In the genomic region with DNA sequence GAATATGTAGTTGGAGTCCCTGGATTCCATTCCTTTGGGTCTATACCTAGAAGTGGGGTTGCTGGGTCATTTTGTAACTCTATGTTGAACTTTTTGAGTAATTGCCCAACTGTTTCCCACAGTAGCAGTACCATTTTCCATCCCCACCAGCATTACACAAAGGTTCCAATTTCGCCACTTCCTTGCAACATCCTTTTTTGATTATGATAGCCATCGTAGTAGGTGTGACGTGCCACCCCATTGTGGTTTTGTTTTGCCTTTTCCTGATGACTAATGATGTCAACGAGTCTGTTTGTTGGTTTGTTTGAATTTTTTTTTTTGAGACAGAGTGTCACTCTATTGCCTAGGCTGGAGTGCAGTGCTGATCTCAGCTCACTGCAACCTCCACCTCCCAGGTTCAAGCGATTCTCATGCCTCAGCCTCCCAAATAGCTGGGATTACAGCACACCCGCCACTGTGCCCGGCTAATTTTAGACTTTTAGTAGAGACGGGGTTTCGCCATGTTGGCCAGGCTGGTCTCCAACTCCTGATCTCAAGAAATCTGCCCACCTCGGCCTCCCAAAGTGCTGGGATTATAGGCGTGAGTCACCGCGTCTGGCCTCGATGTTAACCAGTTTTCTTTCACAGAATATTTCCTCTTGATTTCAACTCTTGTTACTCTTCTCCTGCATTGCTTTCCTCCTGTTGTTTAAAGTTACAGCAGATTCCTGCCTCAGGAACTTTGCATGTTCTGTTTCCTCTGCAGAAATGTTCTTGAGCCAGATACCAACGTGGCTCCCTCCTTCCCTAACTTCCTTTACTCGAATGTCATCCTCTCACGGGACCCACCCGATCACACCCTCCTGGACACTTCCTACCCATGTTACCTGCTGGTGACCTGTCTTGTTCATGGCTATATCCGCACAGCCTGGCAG, we compare ENCODE assay signal across 10 cellular contexts. TPM values are rescaled to one million over a fixed set of nuclear protein-coding genes. Genes with fewer than 3 reads are reported as not detected.
DNase-seq lines count a peak whose midpoint lies in the region; TF ChIP-seq lines count a peak whose summit lies in the region.
"Had no signal": no experiment of that assay in that cellular context is flagged by ENCODE, and none has a peak within 500 bp of the region (broad histone marks: within the 10 kb centered on the region; RNA-seq: fewer than 3 reads in every experiment).

No MANE protein-coding gene starts in this region.

- H3K9me3 ChIP-seq in ovary (no peaks in the 10 kb centered on the region), tibial nerve (no peaks in the 10 kb centered on the region)

- H3K36me3 Mint-ChIP-seq in osteocyte (ENCODE audit: unreplicated experiment), result no peaks in the 10 kb centered on the region

- H3K36me3 ChIP-seq in ovary, result no peaks in the 10 kb centered on the region
- no peaks in the 10 kb centered on the region for H3K36me3 ChIP-seq in tibial nerve

- WGBS in ovary, 3 donors, result 86 to 90% (median 88%) methylated on average over 19 of the region's 19 CpGs
- 81 to 83% methylated on average over 19 of the region's 19 CpGs for WGBS in tibial nerve, 2 donors

- TF ChIP-seq CTCF in ovary (IDR thresholded peaks at IDR 0.05) (no peak), osteocyte (IDR thresholded peaks at IDR 0.05) (no peak), tibial nerve (IDR thresholded peaks at IDR 0.05) (no peak)

- no peaks in the 10 kb centered on the region for H3K27me3 Mint-ChIP-seq in osteocyte (ENCODE audit: unreplicated experiment)

- no peak overlapping the region for H3K4me3 Mint-ChIP-seq in osteocyte (ENCODE audit: unreplicated experiment)

- intact Hi-C loops in ovary (cut with DNase I), result no loop called here

- H3K9me3 Mint-ChIP-seq in osteocyte (ENCODE audit: unreplicated experiment), result no peaks in the 10 kb centered on the region

- H3K27ac Mint-ChIP-seq in osteocyte (ENCODE audit: unreplicated experiment), result no peak overlapping the region

- H3K4me1 Mint-ChIP-seq in osteocyte (ENCODE audit: unreplicated experiment), result peaks cover 11% of the 10 kb centered on the region

- H3K4me1 ChIP-seq in ovary (ENCODE audit: insufficient read depth) (peaks cover 9% of the 10 kb centered on the region), tibial nerve (peaks cover 0 to 29% (median 10%) of the 10 kb centered on the region in 4 donors)

- H3K4me3 ChIP-seq in ovary (no peak overlapping the region), tibial nerve (no peak overlapping the region)

- H3K27ac ChIP-seq in ovary (no peak overlapping the region), tibial nerve (peak overlapping the region in 1 of 4 donors; percentile 17)

- TF ChIP-seq POLR2A in ovary (IDR thresholded peaks at IDR 0.05) (no peak), tibial nerve (IDR thresholded peaks at IDR 0.05) (no peak)

- no peak for TF ChIP-seq EP300 in ovary (IDR thresholded peaks at IDR 0.05)
- TF ChIP-seq EP300 in tibial nerve (IDR thresholded peaks at IDR 0.05), result no peak

- peak; percentile 84 for DNase-seq in A172 (ENCODE audit: low spot score)
- DNase-seq in LHCN-M2 (ENCODE audit: low read depth), result peak; percentile 56
- peak; percentile 32 for DNase-seq in activated CD8-positive, alpha-beta memory T cell treated with anti-CD3 and anti-CD28 coated beads, Interleukin-2, amount 50 U/mL, for 4 hours
- peak; percentile 77 for DNase-seq in glomerular endothelial cell (ENCODE audit: extremely low read depth, low read depth, low spot score)
- DNase-seq in ovary, result no peak
- no peak for DNase-seq in osteocyte (ENCODE audit: extremely low spot score, unreplicated experiment)
- no peak for DNase-seq in tibial nerve (ENCODE audit: low spot score in 2 of 2)
- DNase-seq in retina, result no peak
- DNase-seq: foreskin melanocyte, NCI-H2227 treated with DMSO at 0.1 percent for 48 hours had no signal

- H3K27me3 ChIP-seq in ovary (no peaks in the 10 kb centered on the region), tibial nerve (no peaks in the 10 kb centered on the region)

RNA-seq across cellular contexts. Expression of a gene that starts 3.6 kb away (rescaled TPM):
- 3.0 and 6.7 TPM in 2 replicates for total RNA-seq in A172 (2014; rRNA removed; shearing (Covaris generic))
- 3.5 and 3.8 TPM in 2 replicates for total RNA-seq in LHCN-M2 (2014; rRNA removed)
- polyA plus RNA-seq in LHCN-M2 (2012), result 3.5 TPM
- total RNA-seq in glomerular endothelial cell, result 2.7 and 4.1 TPM in 2 replicates
- 1 to 10 TPM; 2.8 to 5.1 (median 3.7) TPM for total RNA-seq in ovary
- 1 to 10 TPM in 1 of 2 donors, under 1 TPM in 1; 0.40 to 6.0 TPM for polyA plus RNA-seq in ovary
- total RNA-seq in osteocyte, result 2.1 and 2.5 TPM in 2 replicates
- 1 to 10 TPM; 4.4 to 9.2 (median 7.8) TPM for total RNA-seq in tibial nerve

RNA-seq across cellular contexts. Expression of a gene that starts 23.5 kb away (rescaled TPM):
- total RNA-seq in A172 (2014; rRNA removed; shearing (Covaris generic)), result 47.8 and 72.7 TPM in 2 replicates
- total RNA-seq in LHCN-M2 (2014; rRNA removed) (59.1 and 59.6 TPM in 2 replicates), glomerular endothelial cell (56.9 and 70.4 TPM in 2 replicates), ovary (100 to 1,000 TPM in 2 of 7 donors, 10 to 100 TPM in 5; 55.0 to 112 (median 88.2) TPM), osteocyte (84.4 and 93.5 TPM in 2 replicates), tibial nerve (10 to 100 TPM; 40.0 to 84.0 (median 69.2) TPM)
- 65.2 TPM for polyA plus RNA-seq in LHCN-M2 (2012)
- 10 to 100 TPM in 1 of 2 donors, 1 to 10 TPM in 1; 9.2 to 91.7 TPM for polyA plus RNA-seq in ovary

RNA-seq across cellular contexts. Expression of a gene that starts 30.0 kb away (rescaled TPM):
- total RNA-seq in A172 (2014; rRNA removed; shearing (Covaris generic)), result 3.1 and 5.0 TPM in 2 replicates
- 7.4 and 8.9 TPM in 2 replicates for total RNA-seq in LHCN-M2 (2014; rRNA removed)
- polyA plus RNA-seq in LHCN-M2 (2012), result 27.1 TPM
- total RNA-seq in glomerular endothelial cell, result 10.6 and 25.2 TPM in 2 replicates
- total RNA-seq in ovary, result 10 to 100 TPM in 6 of 7 donors, 1 to 10 TPM in 1; 9.2 to 18.9 (median 13.6) TPM
- 10 to 100 TPM in 1 of 2 donors, 1 to 10 TPM in 1; 6.1 to 20.4 TPM for polyA plus RNA-seq in ovary
- 33.3 and 39.2 TPM in 2 replicates for total RNA-seq in osteocyte
- 10 to 100 TPM; 21.3 to 52.2 (median 31.3) TPM for total RNA-seq in tibial nerve

RNA-seq across cellular contexts. Expression of a gene that starts 43.1 kb away (rescaled TPM):
- total RNA-seq in A172 (2014; rRNA removed; shearing (Covaris generic)), result 105 and 138 TPM in 2 replicates
- total RNA-seq in LHCN-M2 (2014; rRNA removed) (64.7 and 81.5 TPM in 2 replicates), glomerular endothelial cell (176 and 230 TPM in 2 replicates), ovary (10 to 100 TPM; 31.0 to 69.1 (median 60.1) TPM), osteocyte (107 and 129 TPM in 2 replicates), tibial nerve (100 to 1,000 TPM in 1 of 4 donors, 10 to 100 TPM in 3; 66.3 to 138 (median 68.3) TPM)
- polyA plus RNA-seq in LHCN-M2 (2012), result 83.7 TPM
- 10 to 100 TPM; 19.0 to 30.6 TPM for polyA plus RNA-seq in ovary

Comparison
In these comparisons a context has a peak if more than half of its experiments do, and no peak if none do; other contexts are left out.
1. DNase-seq: peak in A172 (single experiment), LHCN-M2 (single experiment), activated CD8-positive, alpha-beta memory T cell treated with anti-CD3 and anti-CD28 coated beads, Interleukin-2, amount 50 U/mL, for 4 hours (single experiment) and glomerular endothelial cell (single experiment); none in ovary (0 of 5), osteocyte (single experiment), tibial nerve (0 of 2) and retina (single experiment).